In the genomic region with DNA sequence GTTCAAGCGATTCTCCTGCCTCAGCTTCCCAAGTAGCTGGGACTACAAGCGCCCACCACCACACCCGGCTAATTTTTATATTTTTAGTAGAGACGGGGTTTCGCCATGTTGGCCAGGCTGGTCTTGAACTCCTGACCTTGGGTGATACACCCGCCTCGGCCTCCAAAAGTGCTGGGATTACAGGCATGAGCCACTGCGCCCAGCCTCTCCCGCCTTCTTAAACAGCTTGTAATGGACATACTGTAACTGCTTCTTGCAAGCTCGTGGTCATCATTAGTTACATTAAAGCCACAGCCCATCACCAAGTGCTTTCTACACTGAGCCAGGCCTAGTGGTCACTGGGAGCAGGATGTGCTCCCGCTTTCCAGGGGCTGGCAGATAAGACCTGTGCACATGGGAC, we compare ENCODE assay signal across 7 cellular contexts. TPM values are rescaled to one million over a fixed set of nuclear protein-coding genes. Genes with fewer than 3 reads are reported as not detected.
DNase-seq lines count a peak whose midpoint lies in the region; ATAC-seq and TF ChIP-seq lines count a peak whose summit lies in the region.
"Not testable (repeated sequence)": the region's sequence is repeated elsewhere in the genome, so short reads cannot be mapped to it uniquely, and the experiment has no call there.

No MANE protein-coding gene starts in this region.

- intact Hi-C loops in heart left ventricle (cut with DNase I) = loop anchor here in 2 of 10 donors (5.0 to 10.0 kb wide), 2 partner anchors 57 to 230 kb away; partner anchors contain the start of gene FOSL2 (in 1 of the 2)
- intact Hi-C loops in gastrocnemius medialis (cut with DNase I; ENCODE audit: low total_unique reads) = loop anchor here (2.0 kb wide), 1 partner anchor 58 kb away; the partner anchor contains the start of gene FOSL2
- intact Hi-C loops in upper lobe of right lung (cut with DNase I) = not testable (repeated sequence)

- H3K27me3 ChIP-seq in CD8-positive, alpha-beta memory T cell (ENCODE audit: insufficient read depth, low read length, poor library complexity, severe bottlenecking); heart left ventricle; right atrium auricular region; gastrocnemius medialis; upper lobe of right lung: not testable (repeated sequence)

- H3K4me3 Mint-ChIP-seq in CD8-positive, alpha-beta memory T cell; central memory CD8-positive, alpha-beta T cell; nephron: not testable (repeated sequence)

- H3K36me3 Mint-ChIP-seq in CD8-positive, alpha-beta memory T cell = peaks cover 0 to 13% (median 11%) of the 10 kb centered on the region in 3 donors
- H3K36me3 Mint-ChIP-seq in central memory CD8-positive, alpha-beta T cell (ENCODE audit: insufficient read depth); nephron (ENCODE audit: low read depth): not testable (repeated sequence)

- POLR2A ChIA-PET in CD8-positive, alpha-beta memory T cell (lab: Charles Lee) = not testable (repeated sequence)

- H3K27ac ChIP-seq in CD8-positive, alpha-beta memory T cell (ENCODE audit: low read depth, low read length); upper lobe of right lung: not testable (repeated sequence)
- H3K27ac ChIP-seq in heart left ventricle = peak overlapping the region in 11 of 12 donors; percentile 83 to 100 (median 91)
- H3K27ac ChIP-seq in right atrium auricular region = peak overlapping the region; percentile 88 to 93
- peak overlapping the region; percentile 94 to 97 (median 96) for H3K27ac ChIP-seq in gastrocnemius medialis

- H3K9me3 ChIP-seq in CD8-positive, alpha-beta memory T cell (ENCODE audit: low read length); heart left ventricle; right atrium auricular region; gastrocnemius medialis; upper lobe of right lung: not testable (repeated sequence)

- DNase-seq in CD8-positive, alpha-beta memory T cell; central memory CD8-positive, alpha-beta T cell (ENCODE audit: low spot score in 2 of 2); heart left ventricle; right atrium auricular region (ENCODE audit: low spot score); gastrocnemius medialis: not testable (repeated sequence)
- peak; percentile 29 for DNase-seq in upper lobe of right lung

- not testable (repeated sequence) for H3K4me3 ChIP-seq in CD8-positive, alpha-beta memory T cell (ENCODE audit: low read length); heart left ventricle; right atrium auricular region; gastrocnemius medialis; upper lobe of right lung

- H3K27me3 Mint-ChIP-seq in CD8-positive, alpha-beta memory T cell; central memory CD8-positive, alpha-beta T cell; nephron (ENCODE audit: low read depth): not testable (repeated sequence)

- H3K9me3 Mint-ChIP-seq in CD8-positive, alpha-beta memory T cell; central memory CD8-positive, alpha-beta T cell; nephron: not testable (repeated sequence)

- not testable (repeated sequence) for H3K4me1 ChIP-seq in CD8-positive, alpha-beta memory T cell (ENCODE audit: insufficient read depth, low read length)
- H3K4me1 ChIP-seq in heart left ventricle = peaks cover 0 to 65% (median 31%) of the 10 kb centered on the region in 12 donors
- peaks cover 0 to 75% of the 10 kb centered on the region in 2 donors for H3K4me1 ChIP-seq in right atrium auricular region
- peaks cover 69 to 70% of the 10 kb centered on the region in 2 donors for H3K4me1 ChIP-seq in gastrocnemius medialis
- peaks cover 12% of the 10 kb centered on the region for H3K4me1 ChIP-seq in upper lobe of right lung

- TF ChIP-seq POLR2A in heart left ventricle (IDR thresholded peaks at IDR 0.05); gastrocnemius medialis (IDR thresholded peaks at IDR 0.05): not testable (repeated sequence)

- not testable (repeated sequence) for H3K4me1 Mint-ChIP-seq in CD8-positive, alpha-beta memory T cell
- H3K4me1 Mint-ChIP-seq in central memory CD8-positive, alpha-beta T cell = peaks cover 23% of the 10 kb centered on the region
- H3K4me1 Mint-ChIP-seq in nephron = peaks cover 55% of the 10 kb centered on the region

- not testable (repeated sequence) for H3K36me3 ChIP-seq in CD8-positive, alpha-beta memory T cell (ENCODE audit: insufficient read depth, low read length); heart left ventricle; right atrium auricular region; gastrocnemius medialis; upper lobe of right lung

- peak overlapping the region in 6 of 8 donors; percentile 10 to 92 (median 68) for H3K27ac Mint-ChIP-seq in CD8-positive, alpha-beta memory T cell
- H3K27ac Mint-ChIP-seq in central memory CD8-positive, alpha-beta T cell (ENCODE audit: low read depth) = peak overlapping the region; percentile 47
- H3K27ac Mint-ChIP-seq in nephron = peak overlapping the region in 2 of 3 experiments; percentile 89 to 96

- CTCF ChIA-PET in CD8-positive, alpha-beta memory T cell (lab: Charles Lee) = interaction anchor here (0.7 kb wide), 1 partner anchor 336 kb away, joined by 3 read pairs; no protein-coding TSS in a partner anchor

- ATAC-seq in central memory CD8-positive, alpha-beta T cell (replicated peaks; ENCODE audit: extremely low read depth, poor library complexity, severe bottlenecking); heart left ventricle; gastrocnemius medialis; upper lobe of right lung: not testable (repeated sequence)

- TF ChIP-seq CTCF in heart left ventricle (IDR thresholded peaks at IDR 0.05); right atrium auricular region (IDR thresholded peaks at IDR 0.05); nephron (IDR thresholded peaks at IDR 0.05; ENCODE audit: unreplicated experiment in 3 of 3); gastrocnemius medialis (IDR thresholded peaks at IDR 0.05 in 4 of 5, conservative IDR thresholded peaks at IDR 0.05 in 1 of 5); upper lobe of right lung (IDR thresholded peaks at IDR 0.05): not testable (repeated sequence)

- 92 to 98% (median 97%) methylated on average over 10 to 11 of the region's 11 CpGs for WGBS in heart left ventricle, 4 donors

- in situ Hi-C loops in gastrocnemius medialis (cut with MboI; ENCODE audit: low sequenced_read_pairs in 4 of 4) = not testable (repeated sequence)

RNA-seq across cellular contexts. Expression of gene FOSL2, which starts 57.4 kb away (rescaled TPM):
- total RNA-seq in CD8-positive, alpha-beta memory T cell = 10 to 100 TPM; 46.2 to 47.3 TPM
- polyA plus RNA-seq in CD8-positive, alpha-beta memory T cell = 14.1 TPM
- 100 to 1,000 TPM in 2 of 9 donors, 10 to 100 TPM in 7; 26.2 to 144 (median 50.2) TPM for total RNA-seq in heart left ventricle
- polyA plus RNA-seq in heart left ventricle = 10 to 100 TPM; 15.2 to 66.2 TPM
- 100 to 1,000 TPM in 1 of 2 donors, 10 to 100 TPM in 1; 54.0 to 116 TPM for total RNA-seq in right atrium auricular region
- 100 to 1,000 TPM; 193 to 214 (median 210) TPM for total RNA-seq in gastrocnemius medialis
- total RNA-seq in upper lobe of right lung = 123 TPM
